8 cellular contexts compared by ENCODE assay signal in genomic region chr7:139855498-139856270, GRCh38. TPM values are rescaled to one million over a fixed set of nuclear protein-coding genes. Genes with fewer than 3 reads are reported as not detected.
A peak's percentile ranks its signal among the peaks of the same experiment; 100 is the strongest.
DNase-seq lines count a peak whose midpoint lies in the region; ATAC-seq and TF ChIP-seq lines count a peak whose summit lies in the region.

No MANE protein-coding gene starts in this region.

- H3K27ac ChIP-seq in KMS-11, result peak overlapping the region; percentile 33
- H3K27ac ChIP-seq in colonic mucosa, result peak overlapping the region; percentile 20

- no peak for TF ChIP-seq CTCF in KMS-11 (conservative IDR thresholded peaks at IDR 0.05; ENCODE audit: low read depth, low read length)
- no peak for TF ChIP-seq CTCF in colonic mucosa (IDR thresholded peaks at IDR 0.05)
- no peak for TF ChIP-seq CTCF in glutamatergic neuron (IDR thresholded peaks at IDR 0.05; ENCODE audit: partially characterized antibody, unreplicated experiment)

- H3K79me2 ChIP-seq in KMS-11 (ENCODE audit: insufficient read depth, low read depth), result no peaks in the 10 kb centered on the region

- no peaks in the 10 kb centered on the region for H3K4me1 Mint-ChIP-seq in glutamatergic neuron (ENCODE audit: low read depth, unreplicated experiment)

- no peaks in the 10 kb centered on the region for H3K9me3 Mint-ChIP-seq in glutamatergic neuron (ENCODE audit: unreplicated experiment)

- peaks cover 15% of the 10 kb centered on the region for H3K4me1 ChIP-seq in KMS-11 (ENCODE audit: low read depth, poor library complexity, severe bottlenecking)
- peaks cover 8% of the 10 kb centered on the region for H3K4me1 ChIP-seq in colonic mucosa

- H3K9ac ChIP-seq in KMS-11, result no peak overlapping the region
- no peak overlapping the region for H3K9ac ChIP-seq in colonic mucosa (ENCODE audit: low read depth in 2 of 2, low read length in 2 of 2)

- DNase-seq in GDM1 (lab: John Stamatoyannopoulos, UW) (peak; percentile 94), colonic mucosa (peak; percentile 29), putamen (ENCODE audit: low spot score) (peak; percentile 55), NCI-H345 (lab: John Stamatoyannopoulos, UW) (no peak), GM03348 (ENCODE audit: low spot score) (no peak), glutamatergic neuron (no peak)

- H3K27me3 ChIP-seq in KMS-11 (ENCODE audit: insufficient read depth, low read depth), result no peaks in the 10 kb centered on the region
- H3K27me3 ChIP-seq in colonic mucosa, result no peaks in the 10 kb centered on the region

- no peak overlapping the region for H3K27ac Mint-ChIP-seq in glutamatergic neuron (ENCODE audit: unreplicated experiment)

- no peaks in the 10 kb centered on the region for H3K36me3 Mint-ChIP-seq in glutamatergic neuron (ENCODE audit: unreplicated experiment)

- peak overlapping the region; percentile 59 for H2AFZ ChIP-seq in KMS-11 (ENCODE audit: low read depth)

- peak overlapping the region; percentile 27 for H3K4me2 ChIP-seq in KMS-11

- no peaks in the 10 kb centered on the region for H4K20me1 ChIP-seq in KMS-11 (ENCODE audit: insufficient read depth)

- H3K36me3 ChIP-seq in KMS-11 (ENCODE audit: insufficient read depth) (no peaks in the 10 kb centered on the region), colonic mucosa (no peaks in the 10 kb centered on the region)

- peaks cover 2% of the 10 kb centered on the region for H3K27me3 Mint-ChIP-seq in glutamatergic neuron (ENCODE audit: unreplicated experiment)

- no peak overlapping the region for H3K4me3 ChIP-seq in KMS-11 (IDR thresholded peaks at IDR 0.05; ENCODE audit: insufficient read depth, low read depth, low read length)
- H3K4me3 ChIP-seq in colonic mucosa, result no peak overlapping the region

- ATAC-seq in GM21447 (IDR thresholded peaks at IDR 0.05; ENCODE audit: unreplicated experiment), result peak; percentile 95

- intact Hi-C loops in colonic mucosa (cut with DNase I), result no loop called here

- no peak overlapping the region for H3K4me3 Mint-ChIP-seq in glutamatergic neuron (ENCODE audit: unreplicated experiment)

- no peaks in the 10 kb centered on the region for H3K9me3 ChIP-seq in colonic mucosa

RNA-seq across cellular contexts. Expression of gene TBXAS1, which starts 26.6 kb away (rescaled TPM):
- total RNA-seq in colonic mucosa, result 10 to 100 TPM; 12.0 to 17.0 TPM
- not detected for total RNA-seq in glutamatergic neuron (ENCODE audit: unreplicated experiment)

Comparison
In these comparisons a context has a peak if more than half of its experiments do, and no peak if none do; other contexts are left out.
1. DNase-seq: peak in GDM1 (single experiment), colonic mucosa (single experiment) and putamen (single experiment); none in NCI-H345 (single experiment), GM03348 (single experiment) and glutamatergic neuron (single experiment).
2. RNA of gene TBXAS1, which starts 26.6 kb away (total RNA-seq): 12.0 to 17.0 TPM in colonic mucosa; not detected in glutamatergic neuron (single experiment); every median in the first group is over 10 times any median in the second.